Comparison of ENCODE assay signal across 19 cellular contexts in genomic region chr1:209229494-209230059, GRCh38.
"Had no signal": no experiment of that assay in that cellular context is flagged by ENCODE, and none has a peak within 500 bp of the region (broad histone marks: within the 10 kb centered on the region; RNA-seq: fewer than 3 reads in every experiment).

No MANE protein-coding gene starts in this region.

- FAIRE-seq: astrocyte, kidney, small intestine had no signal

- H3K27ac ChIP-seq: cardiac muscle cell, prostate gland, upper lobe of left lung had no signal

- ATAC-seq: activated naive CD8-positive, alpha-beta T cell treated with anti-CD3 and anti-CD28 coated beads, Interleukin-2, amount 50 U/mL, for 24 hours; activated T-helper 17 cell treated with anti-CD3 and anti-CD28 coated beads, Interleukin-2, amount 50 U/mL, for 72 hours; right cardiac atrium had no signal

- H3K36me3 ChIP-seq: cardiac muscle cell, prostate gland, upper lobe of left lung had no signal

- H3K4me3 ChIP-seq: cardiac muscle cell, prostate gland, upper lobe of left lung had no signal

- DNase-seq: activated CD4-positive, CD25-positive, alpha-beta regulatory T cell treated with anti-CD3 and anti-CD28 coated beads, Interleukin-2, amount 50 U/mL, for 72 hours; activated naive CD4-positive, alpha-beta T cell treated with anti-CD3 and anti-CD28 coated beads for 36 hours; activated naive CD8-positive, alpha-beta T cell treated with anti-CD3 and anti-CD28 coated beads, Interleukin-2, amount 50 U/mL, for 24 hours; erythroblast; hippocampal formation; kidney; nephron progenitor cell; occipital lobe; right cardiac atrium; small intestine; stimulated activated CD4-positive, alpha-beta T cell treated with anti-CD3 and anti-CD28 coated beads, Interleukin-4, amount 100 ng/mL, for 4 hours; stimulated activated CD8-positive, alpha-beta memory T cell treated with anti-CD3 and anti-CD28 coated beads, Interleukin-4, amount 100 ng/mL, for 48 hours; stimulated activated naive CD4-positive, alpha-beta T cell treated with Interleukin-2 at 50 U/mL for 16 hours; T1000; upper lobe of left lung had no signal

- H3K27me3 ChIP-seq: cardiac muscle cell had no signal

- H3K4me1 ChIP-seq: prostate gland had no signal

- H3K9me3 ChIP-seq: prostate gland had no signal
